ENCODE assay signal across 8 cellular contexts in genomic region chr2:216109962-216110614, GRCh38. TPM values are rescaled to one million over a fixed set of nuclear protein-coding genes. Genes with fewer than 3 reads are reported as not detected.
A peak's percentile ranks its signal among the peaks of the same experiment; 100 is the strongest.
DNase-seq lines count a peak whose midpoint lies in the region; ATAC-seq, FAIRE-seq and TF ChIP-seq lines count a peak whose summit lies in the region.

No MANE protein-coding gene starts in this region.

- H3K4me2 ChIP-seq in keratinocyte (ENCODE audit: control insufficient read depth, extremely low read depth, insufficient read depth, low read depth, low read length): peak overlapping the region; percentile 93

- H3K4me1 Mint-ChIP-seq in activated naive CD4-positive, alpha-beta T cell treated with anti-CD3 and anti-CD28 coated beads, Interleukin-2, amount 10 ng/mL, durations not matched to agents 7 days and 5 days: peaks cover 62% of the 10 kb centered on the region

- H4K20me1 ChIP-seq in keratinocyte (ENCODE audit: control insufficient read depth, extremely low read depth, insufficient read depth, low read length): no peaks in the 10 kb centered on the region

- peaks cover 44% of the 10 kb centered on the region for H3K79me2 ChIP-seq in keratinocyte (ENCODE audit: control insufficient read depth, insufficient read depth, low read length)

- peak overlapping the region; percentile 97 for H3K9ac ChIP-seq in keratinocyte (ENCODE audit: control insufficient read depth, extremely low read depth, insufficient read depth, low read length)

- H3K36me3 ChIP-seq in keratinocyte (ENCODE audit: control insufficient read depth in 2 of 2, extremely low read depth in 1 of 2, insufficient read depth in 2 of 2, low read length in 2 of 2): peaks cover 24 to 26% of the 10 kb centered on the region in 2 experiments

- H3K9me3 Mint-ChIP-seq in activated naive CD4-positive, alpha-beta T cell treated with anti-CD3 and anti-CD28 coated beads, Interleukin-2, amount 10 ng/mL, durations not matched to agents 7 days and 5 days: no peaks in the 10 kb centered on the region

- no peaks in the 10 kb centered on the region for H3K9me3 ChIP-seq in keratinocyte (ENCODE audit: control insufficient read depth, low read depth, low read length)

- H3K9me1 ChIP-seq in keratinocyte (ENCODE audit: control insufficient read depth, extremely low read depth, insufficient read depth, low read length): no peaks in the 10 kb centered on the region

- no peak for DNase-seq in activated naive CD4-positive, alpha-beta T cell treated with anti-CD3 and anti-CD28 coated beads, Interleukin-2, amount 10 ng/mL, durations not matched to agents 7 days and 5 days
- DNase-seq in activated naive CD4-positive, alpha-beta T cell treated with Interleukin-2 at 50 U/mL for 16 hours: no peak
- DNase-seq in NAMALWA (ENCODE audit: low spot score) (peak; percentile 71), amniotic epithelial cell (ENCODE audit: low read depth) (peak; percentile 71), keratinocyte (ENCODE audit: low read depth, low spot score) (no peak), substantia nigra (lab: John Stamatoyannopoulos, UW) (no peak)

- CTCF ChIA-PET in activated naive CD4-positive, alpha-beta T cell treated with anti-CD3 and anti-CD28 coated beads, Interleukin-2, amount 10 ng/mL, durations not matched to agents 7 days and 5 days (lab: Charles Lee): interaction anchor here (0.7 to 4.4 kb wide), 27 partner anchors 9 to 556 kb away, joined by 3 to 45 read pairs (median 5); partner anchors contain the start of genes PECR and TMEM169

- peak overlapping the region; percentile 93 to 99 (median 98) for H3K4me3 ChIP-seq in keratinocyte (ENCODE audit: control insufficient read depth in 2 of 3, extremely low read depth in 1 of 3, insufficient read depth in 2 of 3, low read depth in 1 of 3, low read length in 3 of 3)

- H3K4me1 ChIP-seq in keratinocyte (ENCODE audit: control insufficient read depth, extremely low read depth, insufficient read depth, low read length): peaks cover 30% of the 10 kb centered on the region

- H2AFZ ChIP-seq in keratinocyte (ENCODE audit: control insufficient read depth, low read length): no peak overlapping the region

- dilution Hi-C loops in keratinocyte (cut with MboI; ENCODE audit: extremely low pct_ligation_motif_present, low sequenced_read_pairs): no loop called here

- peaks cover 4% of the 10 kb centered on the region for H3K27me3 Mint-ChIP-seq in activated naive CD4-positive, alpha-beta T cell treated with anti-CD3 and anti-CD28 coated beads, Interleukin-2, amount 10 ng/mL, durations not matched to agents 7 days and 5 days

- no peak for ATAC-seq in GM18873 (IDR thresholded peaks at IDR 0.05; ENCODE audit: low FRiP score, unreplicated experiment)
- ATAC-seq in HG02588 (IDR thresholded peaks at IDR 0.05; ENCODE audit: unreplicated experiment): no peak

- TF ChIP-seq CTCF in keratinocyte (optimal IDR thresholded peaks at IDR 0.05 in 1 of 3, IDR thresholded peaks at IDR 0.05 in 1 of 3, conservative IDR thresholded peaks at IDR 0.05 in 1 of 3; ENCODE audit: extremely low read depth in 1 of 3, insufficient read depth in 2 of 3, low read length in 3 of 3): peak in 2 of 3 experiments; percentile 34 to 39

- H3K27ac ChIP-seq in keratinocyte (ENCODE audit: control insufficient read depth, insufficient read depth, low read length) (peak overlapping the region; percentile 90), substantia nigra (ENCODE audit: low read depth, low read length, poor library complexity, severe bottlenecking) (peak overlapping the region; percentile 84)

- peak overlapping the region; percentile 97 for H3K27ac Mint-ChIP-seq in activated naive CD4-positive, alpha-beta T cell treated with anti-CD3 and anti-CD28 coated beads, Interleukin-2, amount 10 ng/mL, durations not matched to agents 7 days and 5 days

- H3K27me3 ChIP-seq in keratinocyte (ENCODE audit: control insufficient read depth, extremely low read depth, insufficient read depth, low read length): no peaks in the 10 kb centered on the region

- peak overlapping the region; percentile 99 for H3K4me3 Mint-ChIP-seq in activated naive CD4-positive, alpha-beta T cell treated with anti-CD3 and anti-CD28 coated beads, Interleukin-2, amount 10 ng/mL, durations not matched to agents 7 days and 5 days

- no peak for FAIRE-seq in keratinocyte (lab: Jason Lieb, UNC)

- H3K36me3 Mint-ChIP-seq in activated naive CD4-positive, alpha-beta T cell treated with anti-CD3 and anti-CD28 coated beads, Interleukin-2, amount 10 ng/mL, durations not matched to agents 7 days and 5 days: peaks cover 52% of the 10 kb centered on the region

RNA-seq across cellular contexts. Expression of gene XRCC5, which starts 0.9 kb away (rescaled TPM):
- polyA plus RNA-seq in keratinocyte: 316 to 521 TPM (median 377 TPM) in 3 replicates
- polyA plus RNA-seq in keratinocyte (2011; ENCODE audit: low read depth): 206 TPM
- 120 and 289 TPM in 2 replicates for polyA plus RNA-seq in keratinocyte (2011; cell fraction: cytosol; rRNA removed)
- polyA plus RNA-seq in keratinocyte (2011; cell fraction: nucleus; rRNA removed): 203 and 222 TPM in 2 replicates
- polyA plus RNA-seq in keratinocyte (2012; ENCODE audit: low replicate concordance): 108 and 202 TPM in 2 replicates
- 242 to 650 TPM (median 576 TPM) in 3 replicates for polyA minus RNA-seq in keratinocyte
- polyA minus RNA-seq in keratinocyte (2011; cell fraction: cytosol; rRNA and poly(A)+ RNA removed): 121 TPM
- 185 and 263 TPM in 2 replicates for polyA minus RNA-seq in keratinocyte (2011; cell fraction: nucleus; rRNA and poly(A)+ RNA removed)

RNA-seq across cellular contexts. Expression of gene TMEM169, which starts 28.4 kb away (rescaled TPM):
- 0.07 to 0.08 TPM in 2 of 3 replicates, not detected in the other for polyA plus RNA-seq in keratinocyte
- not detected for polyA plus RNA-seq in keratinocyte (2011; ENCODE audit: low read depth)
- 0.06 TPM in 1 of 2 replicates, not detected in the other for polyA plus RNA-seq in keratinocyte (2011; cell fraction: cytosol; rRNA removed)
- polyA plus RNA-seq in keratinocyte (2011; cell fraction: nucleus; rRNA removed): 0.04 TPM in 1 of 2 replicates, not detected in the other
- polyA plus RNA-seq in keratinocyte (2012; ENCODE audit: low replicate concordance): 0.04 TPM in 1 of 2 replicates, not detected in the other
- not detected in 3 replicates for polyA minus RNA-seq in keratinocyte
- not detected for polyA minus RNA-seq in keratinocyte (2011; cell fraction: cytosol; rRNA and poly(A)+ RNA removed)
- polyA minus RNA-seq in keratinocyte (2011; cell fraction: nucleus; rRNA and poly(A)+ RNA removed): not detected in 2 replicates

RNA-seq across cellular contexts. Expression of gene PECR, which starts 28.5 kb away (rescaled TPM):
- polyA plus RNA-seq in keratinocyte: 7.3 to 12.0 TPM (median 7.8 TPM) in 3 replicates
- polyA plus RNA-seq in keratinocyte (2011; ENCODE audit: low read depth): 1.2 TPM
- polyA plus RNA-seq in keratinocyte (2011; cell fraction: cytosol; rRNA removed): 6.9 and 10.2 TPM in 2 replicates
- polyA plus RNA-seq in keratinocyte (2011; cell fraction: nucleus; rRNA removed): 5.2 and 7.3 TPM in 2 replicates
- polyA plus RNA-seq in keratinocyte (2012; ENCODE audit: low replicate concordance): 1.4 and 4.2 TPM in 2 replicates
- 4.6 to 14.6 TPM (median 4.9 TPM) in 3 replicates for polyA minus RNA-seq in keratinocyte
- 4.2 TPM for polyA minus RNA-seq in keratinocyte (2011; cell fraction: cytosol; rRNA and poly(A)+ RNA removed)
- polyA minus RNA-seq in keratinocyte (2011; cell fraction: nucleus; rRNA and poly(A)+ RNA removed): 1.7 and 3.8 TPM in 2 replicates

Comparison
In these comparisons a context has a peak if more than half of its experiments do, and no peak if none do; other contexts are left out.
1. DNase-seq: peak in NAMALWA (single experiment) and amniotic epithelial cell (single experiment); none in activated naive CD4-positive, alpha-beta T cell treated with anti-CD3 and anti-CD28 coated beads, Interleukin-2, amount 10 ng/mL, durations not matched to agents 7 days and 5 days (single experiment), activated naive CD4-positive, alpha-beta T cell treated with Interleukin-2 at 50 U/mL for 16 hours (single experiment), keratinocyte (single experiment) and substantia nigra (0 of 49).